Comparison of ENCODE assay signal across 12 cellular contexts in genomic region chr19:38392707-38393308, GRCh38. TPM values are rescaled to one million over a fixed set of nuclear protein-coding genes. Genes with fewer than 3 reads are reported as not detected.
A peak's percentile ranks its signal among the peaks of the same experiment; 100 is the strongest.
DNase-seq lines count a peak whose midpoint lies in the region; TF ChIP-seq lines count a peak whose summit lies in the region.
"Had no signal": no experiment of that assay in that cellular context is flagged by ENCODE, and none has a peak within 500 bp of the region (broad histone marks: within the 10 kb centered on the region; RNA-seq: fewer than 3 reads in every experiment).

No MANE protein-coding gene starts in this region.

- H3K9me3 ChIP-seq in mesenchymal stem cell (ENCODE audit: control insufficient read depth, low read length) (no peaks in the 10 kb centered on the region), prostate gland (no peaks in the 10 kb centered on the region)
- H3K9me3 ChIP-seq: right atrium auricular region, suprapubic skin had no signal

- WGBS in mesenchymal stem cell, result 69% methylated on average over 6 of the region's 6 CpGs
- 81% methylated on average over 6 of the region's 6 CpGs for WGBS in prostate gland

- TF ChIP-seq CTCF in astrocyte of the spinal cord (IDR thresholded peaks at IDR 0.05; ENCODE audit: low read depth, low read length) (no peak), prostate gland (IDR thresholded peaks at IDR 0.05) (no peak)

- peak; percentile 53 for DNase-seq in EL
- peak; percentile 64 for DNase-seq in HuH-7.5 (ENCODE audit: low spot score)
- DNase-seq in astrocyte of the spinal cord (ENCODE audit: low read depth, low spot score), result peak; percentile 36
- peak; percentile 64 for DNase-seq in mesenchymal stem cell
- DNase-seq in prostate gland (ENCODE audit: low spot score), result no peak
- DNase-seq in NCI-H1436 (lab: John Stamatoyannopoulos, UW), result no peak
- no peak for DNase-seq in activated CD8-positive, alpha-beta memory T cell treated with anti-CD3 and anti-CD28 coated beads, Interleukin-2, amount 50 U/mL, for 4 hours
- DNase-seq: activated CD4-positive, alpha-beta T cell treated with anti-CD3 and anti-CD28 coated beads for 4 hours; NCI-H187 had no signal

- H3K4me1 ChIP-seq in mesenchymal stem cell (ENCODE audit: control insufficient read depth, insufficient read depth, low read depth, low read length) (peaks cover 25% of the 10 kb centered on the region), prostate gland (replicated peaks) (peaks cover 5% of the 10 kb centered on the region)

- H3K36me3 ChIP-seq in mesenchymal stem cell (ENCODE audit: control insufficient read depth in 1 of 2, insufficient read depth in 2 of 2, low read depth in 1 of 2, low read length in 2 of 2) (peaks cover 28 to 39% of the 10 kb centered on the region in 2 experiments), prostate gland (no peaks in the 10 kb centered on the region)
- H3K36me3 ChIP-seq: right atrium auricular region, suprapubic skin had no signal

- no peak overlapping the region for H2BK120ac ChIP-seq in mesenchymal stem cell (ENCODE audit: low read depth, low read length)

- no peak overlapping the region for H3K4ac ChIP-seq in mesenchymal stem cell (ENCODE audit: low read depth in 1 of 2, low read length in 2 of 2)

- H2AFZ ChIP-seq in mesenchymal stem cell (ENCODE audit: low read depth, low read length), result no peak overlapping the region

- intact Hi-C loops in prostate gland (cut with DNase I), result no loop called here

- H2BK5ac ChIP-seq in mesenchymal stem cell (ENCODE audit: low read depth, low read length, poor library complexity, severe bottlenecking), result no peak overlapping the region

- no peak for TF ChIP-seq POLR2A in prostate gland (IDR thresholded peaks at IDR 0.05)

- H3K4me2 ChIP-seq in mesenchymal stem cell (ENCODE audit: low read length, poor library complexity, severe bottlenecking), result no peak overlapping the region

- in situ Hi-C loops in astrocyte of the spinal cord (cut with HindIII; ENCODE audit: low sequenced_read_pairs), result no loop called here

- H3K14ac ChIP-seq in mesenchymal stem cell (ENCODE audit: low read length in 2 of 2), result no peak overlapping the region

- peak overlapping the region in 1 of 2 experiments; percentile 24 for H2BK12ac ChIP-seq in mesenchymal stem cell (ENCODE audit: low read length in 2 of 2)

- H3K18ac ChIP-seq in mesenchymal stem cell (ENCODE audit: low read depth in 1 of 2, low read length in 2 of 2), result no peak overlapping the region

- H3K27me3 ChIP-seq in mesenchymal stem cell (ENCODE audit: control insufficient read depth in 1 of 2, insufficient read depth in 1 of 2, low read length in 2 of 2) (peaks cover 0 to 8% of the 10 kb centered on the region in 2 experiments), prostate gland (replicated peaks; ENCODE audit: insufficient read depth) (peaks cover 10% of the 10 kb centered on the region)

- H3K9ac ChIP-seq in mesenchymal stem cell (ENCODE audit: low read length), result no peak overlapping the region

- no peak overlapping the region for H2AK5ac ChIP-seq in mesenchymal stem cell (ENCODE audit: low read length, severe bottlenecking)

- no peak overlapping the region for H3K4me3 ChIP-seq in astrocyte of the spinal cord (ENCODE audit: low read depth, low read length)
- no peak overlapping the region for H3K4me3 ChIP-seq in mesenchymal stem cell (ENCODE audit: insufficient read depth in 1 of 2, low read depth in 1 of 2, low read length in 2 of 2)
- H3K4me3 ChIP-seq in prostate gland, result no peak overlapping the region
- H3K4me3 ChIP-seq: right atrium auricular region, SK-N-MC, suprapubic skin had no signal

- H3K23ac ChIP-seq in mesenchymal stem cell (ENCODE audit: low read length in 2 of 2), result no peak overlapping the region

- H3K79me1 ChIP-seq in mesenchymal stem cell (replicated peaks; ENCODE audit: low read length, poor library complexity, severe bottlenecking), result peaks cover 13% of the 10 kb centered on the region

- no peak overlapping the region for H4K8ac ChIP-seq in mesenchymal stem cell (ENCODE audit: low read length)

- H2BK15ac ChIP-seq in mesenchymal stem cell (ENCODE audit: low read depth, poor library complexity, severe bottlenecking), result no peak overlapping the region

- H4K91ac ChIP-seq in mesenchymal stem cell (ENCODE audit: low read length), result no peak overlapping the region

- no peak overlapping the region for H3K27ac ChIP-seq in mesenchymal stem cell (ENCODE audit: low read length, poor library complexity, severe bottlenecking)
- H3K27ac ChIP-seq in prostate gland, result no peak overlapping the region
- H3K27ac ChIP-seq: right atrium auricular region, SK-N-MC, suprapubic skin had no signal

RNA-seq across cellular contexts. Expression of gene SPRED3, which starts 4.3 kb away (rescaled TPM):
- 12.8 TPM for polyA plus RNA-seq in mesenchymal stem cell (2013, experiment 1 of 2)
- polyA plus RNA-seq in mesenchymal stem cell (2013, experiment 2 of 2), result 11.8 TPM
- total RNA-seq in prostate gland, result 1 to 10 TPM in 1 of 2 donors, under 1 TPM in 1; 0.82 to 3.3 TPM

RNA-seq across cellular contexts. Expression of gene GGN, which starts 5.0 kb away (rescaled TPM):
- polyA plus RNA-seq in mesenchymal stem cell (2013, experiment 1 of 2), result 1.7 TPM
- polyA plus RNA-seq in mesenchymal stem cell (2013, experiment 2 of 2), result 1.5 TPM
- 1 to 10 TPM in 1 of 2 donors, under 1 TPM in 1; 0.27 to 7.4 TPM for total RNA-seq in prostate gland

RNA-seq across cellular contexts. Expression of gene FAM98C, which starts 10.1 kb away (rescaled TPM):
- 9.3 TPM for polyA plus RNA-seq in mesenchymal stem cell (2013, experiment 1 of 2)
- polyA plus RNA-seq in mesenchymal stem cell (2013, experiment 2 of 2), result 9.1 TPM
- total RNA-seq in prostate gland, result 10 to 100 TPM; 19.9 to 59.5 TPM

RNA-seq across cellular contexts. Expression of gene PSMD8, which starts 18.4 kb away (rescaled TPM):
- polyA plus RNA-seq in mesenchymal stem cell (2013, experiment 1 of 2), result 237 TPM
- polyA plus RNA-seq in mesenchymal stem cell (2013, experiment 2 of 2), result 242 TPM
- total RNA-seq in prostate gland, result 100 to 1,000 TPM; 232 to 298 TPM

RNA-seq across cellular contexts. Expression of gene RASGRP4, which starts 33.2 kb away (rescaled TPM):
- not detected for polyA plus RNA-seq in mesenchymal stem cell (2013, experiment 1 of 2)
- polyA plus RNA-seq in mesenchymal stem cell (2013, experiment 2 of 2), result not detected
- 1 to 10 TPM; 1.4 to 1.6 TPM for total RNA-seq in prostate gland

Comparison
In these comparisons a context has a peak if more than half of its experiments do, and no peak if none do; other contexts are left out.
1. DNase-seq: peak in EL (single experiment), HuH-7.5 (single experiment), astrocyte of the spinal cord (single experiment) and mesenchymal stem cell (single experiment); none in prostate gland (single experiment), NCI-H1436 (single experiment) and activated CD8-positive, alpha-beta memory T cell treated with anti-CD3 and anti-CD28 coated beads, Interleukin-2, amount 50 U/mL, for 4 hours (single experiment).